ENCODE assay signal across 14 cellular contexts in genomic region chr18:22193466-22193865, GRCh38. TPM values are rescaled to one million over a fixed set of nuclear protein-coding genes. Genes with fewer than 3 reads are reported as not detected.
DNase-seq lines count a peak whose midpoint lies in the region; ATAC-seq and TF ChIP-seq lines count a peak whose summit lies in the region.
"Had no signal": no experiment of that assay in that cellular context is flagged by ENCODE, and none has a peak within 500 bp of the region (broad histone marks: within the 10 kb centered on the region; RNA-seq: fewer than 3 reads in every experiment).

No MANE protein-coding gene starts in this region.

- H3K4me1 ChIP-seq in right atrium auricular region, result peaks cover 0 to 98% of the 10 kb centered on the region in 2 donors
- H3K4me1 ChIP-seq in ovary (ENCODE audit: insufficient read depth), result peaks cover 18% of the 10 kb centered on the region
- H3K4me1 ChIP-seq in PC-3 (ENCODE audit: insufficient read depth, low read length), result peaks cover 5% of the 10 kb centered on the region; the same call in 1 of the 2 replicates

- no peak overlapping the region for H2AFZ ChIP-seq in PC-3 (ENCODE audit: low read length)

- no peaks in the 10 kb centered on the region for H3F3A ChIP-seq in PC-3 (ENCODE audit: low read length, unreplicated experiment)

- H3K27ac Mint-ChIP-seq in natural killer cell treated with Interleukin-12 subunit alpha and Interleukin-12 subunit beta and Interleukin-15 and Interleukin-18, amount 100 ng/mL, for 72 hours, result no peak overlapping the region
- no peak overlapping the region for H3K27ac Mint-ChIP-seq in activated T-cell treated with anti-CD3 and anti-CD28 coated beads, Interleukin-2, amount 50 U/mL, for 72 hours

- H3K4me3 Mint-ChIP-seq in natural killer cell treated with Interleukin-12 subunit alpha and Interleukin-12 subunit beta and Interleukin-15 and Interleukin-18, amount 100 ng/mL, for 72 hours, result no peak overlapping the region
- no peak overlapping the region for H3K4me3 Mint-ChIP-seq in activated T-cell treated with anti-CD3 and anti-CD28 coated beads, Interleukin-2, amount 50 U/mL, for 72 hours

- H3K27me3 Mint-ChIP-seq in natural killer cell treated with Interleukin-12 subunit alpha and Interleukin-12 subunit beta and Interleukin-15 and Interleukin-18, amount 100 ng/mL, for 72 hours, result peaks cover 22 to 31% of the 10 kb centered on the region in 2 donors
- H3K27me3 Mint-ChIP-seq in activated T-cell treated with anti-CD3 and anti-CD28 coated beads, Interleukin-2, amount 50 U/mL, for 72 hours (ENCODE audit: low read depth), result peaks cover 5% of the 10 kb centered on the region

- H3K4me3 ChIP-seq in right atrium auricular region (peak overlapping the region; percentile 4 to 14), ovary (peak overlapping the region; percentile 12), PC-3 (ENCODE audit: low read length) (no peak overlapping the region)

- H3K27ac ChIP-seq in right atrium auricular region (peak overlapping the region; percentile 89 to 100), ovary (peak overlapping the region; percentile 22 to 70), PC-3 (ENCODE audit: low read length) (no peak overlapping the region)

- no peaks in the 10 kb centered on the region for H4K20me1 ChIP-seq in PC-3 (ENCODE audit: low read length)

- peaks cover 19% of the 10 kb centered on the region for H3K36me3 ChIP-seq in right atrium auricular region
- no peaks in the 10 kb centered on the region for H3K36me3 ChIP-seq in ovary
- peaks cover 9% of the 10 kb centered on the region; the same call in 1 of the 2 replicates for H3K36me3 ChIP-seq in PC-3 (ENCODE audit: low read depth, low read length)

- BruUV-seq in PC-3 (replicated peaks; lab: Mats Ljungman, UMichigan), result no TSS peak

- DNase-seq in COLO829 (ENCODE audit: low spot score), result peak; percentile 8
- DNase-seq in brain pericyte (ENCODE audit: low read depth, low spot score), result peak; percentile 48
- DNase-seq in right atrium auricular region (ENCODE audit: low spot score), result peak; percentile 65
- peak; percentile 59 to 71 (median 66) for DNase-seq in ovary
- no peak for DNase-seq in PC-3
- DNase-seq in natural killer cell treated with Interleukin-12 subunit alpha and Interleukin-12 subunit beta and Interleukin-15 and Interleukin-18, amount 100 ng/mL, for 72 hours (ENCODE audit: low spot score), result no peak
- DNase-seq in activated T-cell treated with anti-CD3 and anti-CD28 coated beads, Interleukin-2, amount 50 U/mL, for 72 hours, result no peak
- DNase-seq: activated CD4-positive, alpha-beta T cell treated with anti-CD3 and anti-CD28 coated beads, Interleukin-2, amount 50 U/mL, for 48 hours; activated gamma-delta T cell treated with Interleukin-2 at 50 U/mL for 16 hours; COR-L47; head of caudate nucleus; NCI-H2029 treated with DMSO at 0.1 percent for 48 hours had no signal

- no peak for TF ChIP-seq CTCF in right atrium auricular region (IDR thresholded peaks at IDR 0.05)
- TF ChIP-seq CTCF in ovary (IDR thresholded peaks at IDR 0.05), result no peak
- no peak for TF ChIP-seq CTCF in PC-3 (conservative IDR thresholded peaks at IDR 0.05; ENCODE audit: low read depth, low read length)

- no peaks in the 10 kb centered on the region for H3K36me3 Mint-ChIP-seq in natural killer cell treated with Interleukin-12 subunit alpha and Interleukin-12 subunit beta and Interleukin-15 and Interleukin-18, amount 100 ng/mL, for 72 hours
- no peaks in the 10 kb centered on the region for H3K36me3 Mint-ChIP-seq in activated T-cell treated with anti-CD3 and anti-CD28 coated beads, Interleukin-2, amount 50 U/mL, for 72 hours (ENCODE audit: insufficient read depth in 2 of 2)

- CTCF ChIA-PET in PC-3 (lab: Charles Lee), result no interaction called here

- WGBS in ovary, 3 donors, result 4 to 13% (median 10%) methylated on average over 9 of the region's 9 CpGs

- ATAC-seq in PC-3 (no peak), HG02852 (IDR thresholded peaks at IDR 0.05; ENCODE audit: unreplicated experiment) (no peak)
- ATAC-seq in natural killer cell treated with Interleukin-12 subunit alpha and Interleukin-12 subunit beta and Interleukin-15 and Interleukin-18, amount 100 ng/mL, for 72 hours, result no peak
- ATAC-seq in activated T-cell treated with anti-CD3 and anti-CD28 coated beads, Interleukin-2, amount 50 U/mL, for 72 hours (replicated peaks in 1 of 2), result no peak

- H3K9me3 Mint-ChIP-seq in natural killer cell treated with Interleukin-12 subunit alpha and Interleukin-12 subunit beta and Interleukin-15 and Interleukin-18, amount 100 ng/mL, for 72 hours, result no peaks in the 10 kb centered on the region
- H3K9me3 Mint-ChIP-seq in activated T-cell treated with anti-CD3 and anti-CD28 coated beads, Interleukin-2, amount 50 U/mL, for 72 hours, result no peaks in the 10 kb centered on the region

- POLR2A ChIA-PET in PC-3 (lab: Charles Lee; ENCODE audit: unreplicated experiment), result no interaction called here

- H3K27me3 ChIP-seq in right atrium auricular region, result no peaks in the 10 kb centered on the region
- H3K27me3 ChIP-seq in ovary, result no peaks in the 10 kb centered on the region
- no peaks in the 10 kb centered on the region for H3K27me3 ChIP-seq in PC-3 (ENCODE audit: low read length)

- peaks cover 4 to 5% of the 10 kb centered on the region in 2 donors for H3K4me1 Mint-ChIP-seq in natural killer cell treated with Interleukin-12 subunit alpha and Interleukin-12 subunit beta and Interleukin-15 and Interleukin-18, amount 100 ng/mL, for 72 hours (ENCODE audit: low read depth in 2 of 2)
- no peaks in the 10 kb centered on the region for H3K4me1 Mint-ChIP-seq in activated T-cell treated with anti-CD3 and anti-CD28 coated beads, Interleukin-2, amount 50 U/mL, for 72 hours (ENCODE audit: low read depth)

- TF ChIP-seq POLR2A in ovary (IDR thresholded peaks at IDR 0.05), result no peak

- no peak overlapping the region for H3K9ac ChIP-seq in PC-3 (ENCODE audit: low read length)

- TF ChIP-seq EP300 in ovary (IDR thresholded peaks at IDR 0.05), result no peak

- no peaks in the 10 kb centered on the region for H3K9me2 ChIP-seq in PC-3 (replicated peaks; ENCODE audit: low read length)

- intact Hi-C loops in ovary (cut with DNase I) (loop anchor here in 2 of 4 donors (2.0 to 5.0 kb wide), 2 partner anchors 13 to 154 kb away; no protein-coding TSS in a partner anchor), PC-3 (cut with micrococcal nuclease) (no loop called here)

- H3K79me2 ChIP-seq in PC-3 (ENCODE audit: low read length), result no peaks in the 10 kb centered on the region

- no peaks in the 10 kb centered on the region for H3K9me3 ChIP-seq in right atrium auricular region
- no peaks in the 10 kb centered on the region for H3K9me3 ChIP-seq in ovary
- H3K9me3 ChIP-seq in PC-3 (ENCODE audit: low read length), result no peaks in the 10 kb centered on the region

- no peak overlapping the region for H3K4me2 ChIP-seq in PC-3 (ENCODE audit: low read length)

RNA-seq across cellular contexts. Expression of gene GATA6, which starts 24.1 kb away (rescaled TPM):
- 10 to 100 TPM; 88.7 to 95.5 TPM for total RNA-seq in right atrium auricular region
- total RNA-seq in ovary, result 100 to 1,000 TPM in 5 of 7 donors, 10 to 100 TPM in 2; 82.4 to 221 (median 140) TPM
- polyA plus RNA-seq in ovary, result 10 to 100 TPM; 30.2 to 54.0 TPM
- 19.4 and 24.1 TPM in 2 replicates for total RNA-seq in PC-3 (2014; rRNA removed)
- not detected for total RNA-seq in natural killer cell treated with Interleukin-12 subunit alpha and Interleukin-12 subunit beta and Interleukin-15 and Interleukin-18, amount 100 ng/mL, for 72 hours
- under 1 TPM; 0.39 to 0.43 TPM for total RNA-seq in activated T-cell treated with anti-CD3 and anti-CD28 coated beads, Interleukin-2, amount 50 U/mL, for 72 hours
- total RNA-seq: T-helper 2 cell treated with Interferon-gamma antibody and Interleukin-4, amounts not matched to agents 100 ng/mL and 5 ng/mL, for 36 hours had no signal

Comparison
In these comparisons a context has a peak if more than half of its experiments do, and no peak if none do; other contexts are left out.
1. DNase-seq: peak in COLO829 (single experiment), brain pericyte (single experiment), right atrium auricular region (single experiment) and ovary (5 of 5); none in PC-3 (single experiment), natural killer cell treated with Interleukin-12 subunit alpha and Interleukin-12 subunit beta and Interleukin-15 and Interleukin-18, amount 100 ng/mL, for 72 hours (single experiment) and activated T-cell treated with anti-CD3 and anti-CD28 coated beads, Interleukin-2, amount 50 U/mL, for 72 hours (0 of 2).
2. RNA of gene GATA6, which starts 24.1 kb away (total RNA-seq): 82.4 to 221 TPM in ovary, 88.7 to 95.5 TPM in right atrium auricular region and 19.4 to 24.1 TPM in PC-3; 0.39 to 0.43 TPM in activated T-cell treated with anti-CD3 and anti-CD28 coated beads, Interleukin-2, amount 50 U/mL, for 72 hours and not detected in natural killer cell treated with Interleukin-12 subunit alpha and Interleukin-12 subunit beta and Interleukin-15 and Interleukin-18, amount 100 ng/mL, for 72 hours; every median in the first group is over 10 times any median in the second.